In the genomic region with DNA sequence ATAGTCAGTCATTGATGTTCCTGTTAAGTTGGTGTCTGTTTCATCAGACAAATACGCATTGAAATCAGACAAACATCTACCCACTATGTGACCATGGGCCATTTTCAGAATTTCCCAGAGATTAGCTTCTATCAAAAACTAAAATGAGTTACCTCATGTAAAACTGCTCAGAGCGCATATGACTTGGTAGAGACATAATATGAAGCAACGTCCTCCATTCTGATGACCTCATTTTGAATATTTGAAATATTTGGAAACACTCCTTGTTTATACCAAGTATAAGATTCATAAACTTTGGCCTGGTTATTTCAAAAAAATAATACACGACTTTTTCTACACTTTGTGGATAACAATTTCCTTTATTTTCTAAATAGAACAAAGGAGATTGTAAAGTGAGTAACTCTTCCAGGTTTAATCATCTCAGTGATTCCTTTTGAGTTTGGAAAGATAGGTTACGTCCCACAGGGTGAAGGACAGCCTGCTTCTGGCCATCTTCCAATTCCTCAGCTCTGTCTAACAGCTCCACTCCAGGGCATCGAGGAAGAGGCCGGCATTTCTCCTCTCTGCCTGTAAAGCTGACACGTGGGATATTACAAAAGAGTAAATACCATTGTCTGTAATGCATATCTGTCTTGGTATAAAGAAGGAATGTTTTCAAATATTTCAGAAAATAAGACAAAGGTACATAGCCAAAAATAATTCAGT, we compare ENCODE assay signal across 16 cellular contexts.
A peak's percentile ranks its signal among the peaks of the same experiment; 100 is the strongest.
DNase-seq lines count a peak whose midpoint lies in the region; ATAC-seq and TF ChIP-seq lines count a peak whose summit lies in the region.
"Had no signal": no experiment of that assay in that cellular context is flagged by ENCODE, and none has a peak within 500 bp of the region (broad histone marks: within the 10 kb centered on the region; RNA-seq: fewer than 3 reads in every experiment).

No MANE protein-coding gene starts in this region.

- H4K20me1 ChIP-seq in hepatocyte (ENCODE audit: insufficient read depth, poor library complexity, severe bottlenecking) = no peaks in the 10 kb centered on the region

- no peak overlapping the region for H2AFZ ChIP-seq in hepatocyte

- H3K27ac ChIP-seq in RWPE2 (ENCODE audit: poor library complexity, severe bottlenecking) = no peak overlapping the region
- no peak overlapping the region for H3K27ac ChIP-seq in hepatocyte
- H3K27ac ChIP-seq: gastrocnemius medialis, pancreas had no signal

- H3K9me3 ChIP-seq in HAP-1 (no peaks in the 10 kb centered on the region), RWPE2 (ENCODE audit: severe bottlenecking) (no peaks in the 10 kb centered on the region), hepatocyte (ENCODE audit: low read depth) (no peaks in the 10 kb centered on the region)
- H3K9me3 ChIP-seq: gastrocnemius medialis, pancreas had no signal

- in situ Hi-C loops in HAP-1 (cut with MboI; ENCODE audit: low sequenced_read_pairs) = no loop called here

- ATAC-seq in RWPE2 (ENCODE audit: low read depth) = peak; percentile 77
- ATAC-seq in GM19463 (IDR thresholded peaks at IDR 0.05; ENCODE audit: unreplicated experiment) = no peak
- ATAC-seq in GM21367 (IDR thresholded peaks at IDR 0.05; ENCODE audit: unreplicated experiment) = no peak
- ATAC-seq: CD8-positive, alpha-beta T cell; left ventricle myocardium superior; pancreas had no signal

- H3K36me3 ChIP-seq in HAP-1 (replicated peaks) (no peaks in the 10 kb centered on the region), RWPE2 (ENCODE audit: low read depth) (no peaks in the 10 kb centered on the region), hepatocyte (replicated peaks; ENCODE audit: insufficient read depth, low read depth) (no peaks in the 10 kb centered on the region)
- H3K36me3 ChIP-seq: gastrocnemius medialis, pancreas had no signal

- no peaks in the 10 kb centered on the region for H3K9me2 ChIP-seq in hepatocyte (replicated peaks; ENCODE audit: insufficient read depth)

- peaks cover 39% of the 10 kb centered on the region for H3K4me1 ChIP-seq in HAP-1
- H3K4me1 ChIP-seq in RWPE2 (ENCODE audit: insufficient read depth, poor library complexity, severe bottlenecking) = peaks cover 8% of the 10 kb centered on the region
- H3K4me1 ChIP-seq in hepatocyte (ENCODE audit: insufficient read depth) = no peaks in the 10 kb centered on the region
- H3K4me1 ChIP-seq: pancreas had no signal

- H3K4me3 ChIP-seq in HAP-1 = no peak overlapping the region
- no peak overlapping the region for H3K4me3 ChIP-seq in RWPE2 (ENCODE audit: severe bottlenecking)
- H3K4me3 ChIP-seq in hepatocyte = no peak overlapping the region
- H3K4me3 ChIP-seq: gastrocnemius medialis, pancreas had no signal

- no peak overlapping the region for H3K4me2 ChIP-seq in hepatocyte

- H3K79me2 ChIP-seq in hepatocyte = no peaks in the 10 kb centered on the region

- peak; percentile 66 to 84 for DNase-seq in HAP-1 (ENCODE audit: low spot score in 2 of 2)
- DNase-seq in RWPE2 (ENCODE audit: low spot score) = peak; percentile 54
- peak; percentile 9 for DNase-seq in hepatocyte (ENCODE audit: low spot score)
- peak; percentile 0 for DNase-seq in renal cortical epithelial cell (ENCODE audit: low read depth)
- DNase-seq in DMS79 treated with DMSO at 0.1 percent for 48 hours (lab: John Stamatoyannopoulos, UW) = no peak
- DNase-seq in NCI-H1105 treated with DMSO at 0.1 percent for 48 hours (lab: John Stamatoyannopoulos, UW) = no peak
- DNase-seq: CD8-positive, alpha-beta T cell; dermis blood vessel endothelial cell; left ventricle myocardium superior; NCI-H187; stimulated activated CD4-positive, alpha-beta T cell treated with anti-CD3 and anti-CD28 coated beads, Interleukin-4, amount 100 ng/mL, for 1 hour; T1000 had no signal

- 67% methylated on average over 8 of the region's 8 CpGs for WGBS in hepatocyte (ENCODE audit: low lambda C conversion rate, missing lambda C conversion rate)

- TF ChIP-seq CTCF in RWPE2 (IDR thresholded peaks at IDR 0.05; ENCODE audit: poor library complexity, severe bottlenecking) = no peak
- TF ChIP-seq CTCF in hepatocyte (IDR thresholded peaks at IDR 0.05; ENCODE audit: poor library complexity) = no peak

- H3K27me3 ChIP-seq in HAP-1 (ENCODE audit: low read depth) (no peaks in the 10 kb centered on the region), RWPE2 (ENCODE audit: insufficient read depth, poor library complexity, severe bottlenecking) (no peaks in the 10 kb centered on the region), hepatocyte (no peaks in the 10 kb centered on the region)
- H3K27me3 ChIP-seq: gastrocnemius medialis, pancreas had no signal

Comparison
In these comparisons a context has a peak if more than half of its experiments do, and no peak if none do; other contexts are left out.
1. DNase-seq: peak in HAP-1 (2 of 2), RWPE2 (single experiment), hepatocyte (single experiment) and renal cortical epithelial cell (single experiment); none in DMS79 treated with DMSO at 0.1 percent for 48 hours (single experiment) and NCI-H1105 treated with DMSO at 0.1 percent for 48 hours (single experiment).